In the genomic region with DNA sequence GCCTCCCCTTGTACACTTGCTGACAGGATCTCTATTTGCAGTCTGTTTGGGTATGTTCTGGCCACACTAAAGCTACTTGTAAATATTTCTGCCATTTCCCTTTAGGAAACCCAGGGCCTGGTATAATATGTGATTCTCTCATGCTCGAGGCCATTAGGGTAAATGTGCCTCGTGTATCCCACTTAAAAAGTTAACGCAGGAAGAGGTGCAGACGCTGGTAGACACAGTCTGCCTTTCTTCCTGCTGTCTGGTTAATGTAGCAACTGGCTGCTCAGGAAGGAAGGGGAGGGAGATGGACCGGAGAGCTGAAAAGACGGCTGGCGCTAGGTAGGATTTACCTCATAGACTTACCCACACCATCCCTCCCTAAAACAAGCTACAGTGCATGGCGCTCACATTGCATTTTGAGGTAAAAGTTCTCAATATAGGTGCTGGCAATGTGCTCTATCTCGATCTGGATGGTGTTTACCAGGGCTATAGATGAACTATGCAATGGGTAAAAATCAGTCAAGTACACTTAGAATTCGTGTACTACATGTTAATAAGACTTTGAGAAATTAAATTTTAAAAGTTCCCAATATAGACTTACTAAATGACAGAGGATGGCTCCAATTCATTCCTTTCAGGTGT, we compare ENCODE assay signal across 18 cellular contexts.
DNase-seq lines count a peak whose midpoint lies in the region; ATAC-seq and TF ChIP-seq lines count a peak whose summit lies in the region.
"Had no signal": no experiment of that assay in that cellular context is flagged by ENCODE, and none has a peak within 500 bp of the region (broad histone marks: within the 10 kb centered on the region; RNA-seq: fewer than 3 reads in every experiment).

No MANE protein-coding gene starts in this region.

- H4K20me1 ChIP-seq in IMR-90 (ENCODE audit: insufficient read depth, low read length): no peaks in the 10 kb centered on the region

- H2BK20ac ChIP-seq in IMR-90 (ENCODE audit: low read depth, low read length): peak overlapping the region; percentile 94

- peaks cover 3% of the 10 kb centered on the region for H3K9me3 Mint-ChIP-seq in chondrocyte (ENCODE audit: low read depth)
- H3K9me3 Mint-ChIP-seq: CD8-positive, alpha-beta memory T cell had no signal

- H3K4me1 ChIP-seq in IMR-90 (ENCODE audit: control insufficient read depth, insufficient read depth, low read length): peaks cover 14% of the 10 kb centered on the region
- H3K4me1 ChIP-seq in mesenchymal stem cell (ENCODE audit: control insufficient read depth, insufficient read depth, low read depth, low read length): peaks cover 8% of the 10 kb centered on the region

- no peak overlapping the region for H3K56ac ChIP-seq in IMR-90 (ENCODE audit: extremely low read depth, insufficient read depth, low read length)

- BruUV-seq in IMR-90 (replicated peaks; lab: Mats Ljungman, UMichigan): no TSS peak

- H3K36me3 Mint-ChIP-seq in chondrocyte (ENCODE audit: low read depth): peaks cover 4% of the 10 kb centered on the region

- CTCF ChIA-PET in IMR-90 (lab: Yijun Ruan, JAX): interaction anchor here (1.3 kb wide), 1 partner anchor 11 kb away, joined by 3 read pairs; no protein-coding TSS in a partner anchor

- TF ChIP-seq POLR2A in IMR-90 (IDR thresholded peaks at IDR 0.05; ENCODE audit: low read depth, low read length): no peak

- TF ChIP-seq CTCF in IMR-90 (conservative IDR thresholded peaks at IDR 0.05; ENCODE audit: low read depth, low read length) (no peak), chondrocyte (IDR thresholded peaks at IDR 0.05) (no peak)

- H3K9me1 ChIP-seq in IMR-90 (ENCODE audit: insufficient read depth, low read length): peaks cover 15% of the 10 kb centered on the region

- POLR2A ChIA-PET in IMR-90 (lab: Charles Lee; ENCODE audit: unreplicated experiment): no interaction called here

- H3K9ac ChIP-seq in IMR-90 (ENCODE audit: low read depth, low read length): no peak overlapping the region
- no peak overlapping the region for H3K9ac ChIP-seq in mesenchymal stem cell (ENCODE audit: low read length)

- H3K36me3 ChIP-seq in IMR-90 (ENCODE audit: control insufficient read depth, insufficient read depth, low read length) (no peaks in the 10 kb centered on the region), mesenchymal stem cell (ENCODE audit: control insufficient read depth in 1 of 2, insufficient read depth in 2 of 2, low read depth in 1 of 2, low read length in 2 of 2) (no peaks in the 10 kb centered on the region)

- intact Hi-C loops in IMR-90 (cut with micrococcal nuclease): no loop called here

- H4K8ac ChIP-seq in IMR-90 (ENCODE audit: low read depth in 2 of 2, low read length in 2 of 2): peak overlapping the region; percentile 31 to 71; a peak in 3 of 4 replicates
- H4K8ac ChIP-seq in mesenchymal stem cell (ENCODE audit: low read length): peak overlapping the region; percentile 94

- no peaks in the 10 kb centered on the region for H3K27me3 Mint-ChIP-seq in chondrocyte (ENCODE audit: low read depth)

- H2BK5ac ChIP-seq in IMR-90 (ENCODE audit: low read depth, low read length, poor library complexity, severe bottlenecking): peak overlapping the region; percentile 55
- peak overlapping the region; percentile 88 for H2BK5ac ChIP-seq in mesenchymal stem cell (ENCODE audit: low read depth, low read length, poor library complexity, severe bottlenecking)

- peak overlapping the region; percentile 92 for H3K4ac ChIP-seq in IMR-90 (ENCODE audit: low read depth, low read length)
- peak overlapping the region; percentile 5 to 68 for H3K4ac ChIP-seq in mesenchymal stem cell (ENCODE audit: low read depth in 1 of 2, low read length in 2 of 2)

- in situ Hi-C loops in IMR-90 (cut with MboI; ENCODE audit: low sequenced_read_pairs): no loop called here

- H3K79me1 ChIP-seq in IMR-90 (ENCODE audit: low read depth in 1 of 2, low read length in 2 of 2): peaks cover 12 to 51% of the 10 kb centered on the region in 2 experiments; a peak in 3 of 4 replicates
- peaks cover 13% of the 10 kb centered on the region for H3K79me1 ChIP-seq in mesenchymal stem cell (replicated peaks; ENCODE audit: low read length, poor library complexity, severe bottlenecking)

- WGBS in IMR-90 (ENCODE audit: extremely low coverage in 2 of 2, insufficient read length in 1 of 2), 2 experiments: 70% methylated on average over 3 of the region's 10 CpGs; no CpG with 5 or more reads in 1 of the 2 experiments
- 4% methylated on average over 4 of the region's 10 CpGs for WGBS in mesenchymal stem cell

- peak overlapping the region; percentile 42; the same call in 1 of the 2 replicates for H3K18ac ChIP-seq in IMR-90 (ENCODE audit: low read depth, low read length)
- H3K18ac ChIP-seq in mesenchymal stem cell (ENCODE audit: low read depth in 1 of 2, low read length in 2 of 2): peak overlapping the region; percentile 55 to 96

- H3K4me2 ChIP-seq in IMR-90 (ENCODE audit: low read depth, low read length) (no peak overlapping the region), mesenchymal stem cell (ENCODE audit: low read length, poor library complexity, severe bottlenecking) (peak overlapping the region; percentile 22)

- H3K27ac Mint-ChIP-seq in chondrocyte (ENCODE audit: unreplicated experiment): peak overlapping the region; percentile 84
- H3K27ac Mint-ChIP-seq: activated CD4-positive, alpha-beta T cell treated with anti-CD3 and anti-CD28 coated beads for 36 hours; nephron progenitor cell had no signal

- H2AK9ac ChIP-seq in IMR-90 (replicated peaks; ENCODE audit: low read depth, low read length, poor library complexity): no peak overlapping the region

- peak overlapping the region; percentile 77; the same call in 1 of the 2 replicates for H2AK5ac ChIP-seq in IMR-90 (ENCODE audit: low read depth, low read length)
- peak overlapping the region; percentile 99 for H2AK5ac ChIP-seq in mesenchymal stem cell (ENCODE audit: low read length, severe bottlenecking)

- H2AFZ ChIP-seq in IMR-90 (replicated peaks; ENCODE audit: low read length, poor library complexity) (no peak overlapping the region), mesenchymal stem cell (ENCODE audit: low read depth, low read length) (no peak overlapping the region)

- H2BK120ac ChIP-seq in IMR-90 (ENCODE audit: low read depth, low read length) (peak overlapping the region; percentile 78), mesenchymal stem cell (ENCODE audit: low read depth, low read length) (peak overlapping the region; percentile 68)

- H3K27me3 ChIP-seq in IMR-90 (ENCODE audit: control insufficient read depth, insufficient read depth, low read length) (no peaks in the 10 kb centered on the region), mesenchymal stem cell (ENCODE audit: control insufficient read depth in 1 of 2, insufficient read depth in 1 of 2, low read length in 2 of 2) (no peaks in the 10 kb centered on the region)

- H2BK15ac ChIP-seq in IMR-90 (ENCODE audit: low read depth, low read length): peak overlapping the region; percentile 66; the same call in 2 of the 3 replicates
- H2BK15ac ChIP-seq in mesenchymal stem cell (ENCODE audit: low read depth, poor library complexity, severe bottlenecking): no peak overlapping the region

- H2BK12ac ChIP-seq in mesenchymal stem cell (ENCODE audit: low read length in 2 of 2): peak overlapping the region; percentile 0 to 91

- DNase-seq in A172 (ENCODE audit: low spot score) (peak; percentile 88), IMR-90 (no peak), chondrocyte (ENCODE audit: low spot score) (no peak), mesenchymal stem cell (peak; percentile 76), UCSD-AML1 (lab: John Stamatoyannopoulos, UW; ENCODE audit: unreplicated experiment) (no peak)
- no peak for DNase-seq in activated T-cell treated with anti-CD3 and anti-CD28 coated beads, Interleukin-2, amount 50 U/mL, for 1 hour
- DNase-seq: activated CD4-positive, alpha-beta T cell treated with anti-CD3 and anti-CD28 coated beads for 36 hours; activated CD8-positive, alpha-beta memory T cell treated with anti-CD3 and anti-CD28 coated beads, Interleukin-2, amount 50 U/mL, for 4 hours; hypothalamus; NCI-H1417 treated with DMSO at 0.1 percent for 48 hours; NCI-H2227 treated with DMSO at 0.1 percent for 48 hours; nephron progenitor cell; SHP77 treated with DMSO at 0.1 percent for 48 hours; T-helper 9 cell had no signal

- H3K9me3 ChIP-seq in IMR-90 (ENCODE audit: control insufficient read depth, insufficient read depth, low read length) (no peaks in the 10 kb centered on the region), mesenchymal stem cell (ENCODE audit: control insufficient read depth, low read length) (no peaks in the 10 kb centered on the region)

- H4K5ac ChIP-seq in IMR-90 (ENCODE audit: low read depth, low read length): peak overlapping the region; percentile 89

- no peak overlapping the region for H3K4me3 Mint-ChIP-seq in chondrocyte (ENCODE audit: unreplicated experiment)
- H3K4me3 Mint-ChIP-seq: activated CD4-positive, alpha-beta T cell treated with anti-CD3 and anti-CD28 coated beads for 36 hours; CD8-positive, alpha-beta memory T cell; nephron progenitor cell had no signal

- H3K27ac ChIP-seq in IMR-90 (ENCODE audit: insufficient read depth, low read length) (no peak overlapping the region), mesenchymal stem cell (ENCODE audit: low read length, poor library complexity, severe bottlenecking) (peak overlapping the region; percentile 98)

- no peak overlapping the region for H3K4me3 ChIP-seq in IMR-90 (ENCODE audit: insufficient read depth, low read depth, low read length)
- H3K4me3 ChIP-seq in mesenchymal stem cell (ENCODE audit: insufficient read depth in 1 of 2, low read depth in 1 of 2, low read length in 2 of 2): no peak overlapping the region

- ATAC-seq in IMR-90 (ENCODE audit: low read depth) (no peak; the same call in 1 of the 2 replicates), HG03457 (IDR thresholded peaks at IDR 0.05; ENCODE audit: unreplicated experiment) (no peak), HG03139 (IDR thresholded peaks at IDR 0.05; ENCODE audit: unreplicated experiment) (no peak)
- ATAC-seq: activated CD4-positive, alpha-beta T cell treated with anti-CD3 and anti-CD28 coated beads for 36 hours; left lobe of liver had no signal

- no peak for TF ChIP-seq RAD21 in IMR-90 (IDR thresholded peaks at IDR 0.05; ENCODE audit: low read length)

- H4K91ac ChIP-seq in IMR-90 (ENCODE audit: insufficient read depth, low read depth, low read length) (peak overlapping the region; percentile 64), mesenchymal stem cell (ENCODE audit: low read length) (peak overlapping the region; percentile 72)

- H3K23ac ChIP-seq in IMR-90 (ENCODE audit: low read depth, low read length) (peak overlapping the region; percentile 28; the same call in 1 of the 2 replicates), mesenchymal stem cell (ENCODE audit: low read length in 2 of 2) (no peak overlapping the region)

- peaks cover 35% of the 10 kb centered on the region for H3K4me1 Mint-ChIP-seq in chondrocyte (ENCODE audit: low read depth)

- H3K14ac ChIP-seq in IMR-90 (replicated peaks; ENCODE audit: low read depth, low read length) (peak overlapping the region; percentile 26), mesenchymal stem cell (ENCODE audit: low read length in 2 of 2) (no peak overlapping the region)

- dilution Hi-C loops in IMR-90 (cut with HindIII; ENCODE audit: low sequenced_read_pairs, unreplicated experiment): no loop called here

TF ChIP-seq in IMR-90, 13 proteins besides CTCF, POLR2A, EP300 and RAD21 (continues in another document):
- no peak for TF ChIP-seq CHD1 (IDR thresholded peaks at IDR 0.05; ENCODE audit: low read depth, low read length)

Comparison
In these comparisons a context has a peak if more than half of its experiments do, and no peak if none do; other contexts are left out.
1. DNase-seq: peak in A172 (single experiment) and mesenchymal stem cell (single experiment); none in IMR-90 (single experiment), chondrocyte (single experiment), activated T-cell treated with anti-CD3 and anti-CD28 coated beads, Interleukin-2, amount 50 U/mL, for 1 hour (single experiment) and UCSD-AML1 (single experiment).